In the genomic region with DNA sequence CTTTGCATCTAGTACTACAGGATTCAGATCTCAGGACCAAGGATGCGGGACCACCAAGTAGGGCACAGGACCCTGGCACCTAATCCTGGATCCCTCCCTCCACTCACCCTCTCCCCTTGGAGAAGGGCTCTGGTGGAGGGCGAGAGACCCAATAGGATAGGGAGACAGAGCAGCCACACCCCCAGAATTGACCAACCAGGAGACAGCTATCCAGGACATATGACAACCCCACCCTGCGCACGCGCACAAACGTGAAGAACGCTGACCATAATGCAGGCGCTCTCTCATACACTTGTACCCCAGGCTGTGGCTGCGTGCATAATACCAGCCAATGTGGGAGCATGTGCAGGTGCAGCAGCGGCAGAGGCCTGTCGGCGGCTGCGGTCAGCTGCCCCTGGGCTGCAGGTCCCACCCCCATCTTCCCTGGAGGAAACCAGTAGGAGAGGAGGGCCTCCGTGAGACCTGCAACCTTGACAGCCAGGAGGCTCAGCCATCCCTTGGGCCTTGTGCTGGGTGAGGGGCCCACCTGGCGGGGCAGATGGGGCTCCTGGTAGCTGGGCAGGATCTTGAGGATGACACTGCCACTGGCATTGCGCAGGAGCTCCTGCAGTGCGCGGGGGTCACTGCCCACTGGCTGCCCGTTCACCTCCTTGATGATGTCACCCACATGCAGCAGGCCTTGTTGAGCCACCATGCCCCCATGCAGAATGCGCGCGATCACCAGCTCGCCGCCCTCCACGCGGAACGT, we compare ENCODE assay signal across 19 cellular contexts. TPM values are rescaled to one million over a fixed set of nuclear protein-coding genes. Genes with fewer than 3 reads are reported as not detected.
DNase-seq lines count a peak whose midpoint lies in the region; ATAC-seq and TF ChIP-seq lines count a peak whose summit lies in the region.
"Had no signal": no experiment of that assay in that cellular context is flagged by ENCODE, and none has a peak within 500 bp of the region (broad histone marks: within the 10 kb centered on the region; RNA-seq: fewer than 3 reads in every experiment).

No MANE protein-coding gene starts in this region.

- no peaks in the 10 kb centered on the region for H3F3A ChIP-seq in PC-3 (ENCODE audit: low read length, unreplicated experiment)

- TF ChIP-seq CTCF in coronary artery (IDR thresholded peaks at IDR 0.05) (no peak), osteoblast (IDR thresholded peaks at IDR 0.05; ENCODE audit: extremely low read depth, low read depth, low read length) (no peak), PC-3 (conservative IDR thresholded peaks at IDR 0.05; ENCODE audit: low read depth, low read length) (no peak), heart left ventricle (IDR thresholded peaks at IDR 0.05) (no peak)

- TF ChIP-seq POLR2A in heart left ventricle (IDR thresholded peaks at IDR 0.05): no peak

- H3K9ac ChIP-seq in PC-3 (ENCODE audit: low read length): no peak overlapping the region
- H3K9ac ChIP-seq: BLaER1, GM23248 had no signal

- H3K36me3 ChIP-seq in osteoblast (ENCODE audit: insufficient read depth, low read length) (no peaks in the 10 kb centered on the region), PC-3 (ENCODE audit: low read depth, low read length) (no peaks in the 10 kb centered on the region), heart left ventricle (peaks cover 0 to 30% (median 3%) of the 10 kb centered on the region in 9 donors)
- H3K36me3 ChIP-seq: BLaER1 had no signal

- H3K79me2 ChIP-seq in osteoblast (ENCODE audit: insufficient read depth, low read length) (no peaks in the 10 kb centered on the region), PC-3 (ENCODE audit: low read length) (no peaks in the 10 kb centered on the region)

- CTCF ChIA-PET in PC-3 (lab: Charles Lee): no interaction called here

- H3K4me2 ChIP-seq in osteoblast (ENCODE audit: insufficient read depth, low read length) (no peak overlapping the region), PC-3 (ENCODE audit: low read length) (no peak overlapping the region)
- H3K4me2 ChIP-seq: BLaER1 had no signal

- no peaks in the 10 kb centered on the region for H3K4me1 ChIP-seq in osteoblast (ENCODE audit: insufficient read depth, low read length)
- H3K4me1 ChIP-seq in PC-3 (ENCODE audit: insufficient read depth, low read length): peaks cover 6% of the 10 kb centered on the region; the same call in 1 of the 2 replicates
- H3K4me1 ChIP-seq in heart left ventricle: peaks cover 0 to 18% (median 4%) of the 10 kb centered on the region in 12 donors
- H3K4me1 ChIP-seq: BLaER1 had no signal

- DNase-seq in NCI-H2029 (lab: John Stamatoyannopoulos, UW): peak; percentile 31
- DNase-seq in NCI-H2029 treated with DMSO at 0.1 percent for 48 hours (lab: John Stamatoyannopoulos, UW): no peak
- DNase-seq in coronary artery (ENCODE audit: low spot score): peak; percentile 62
- peak; percentile 72 for DNase-seq in osteoblast (ENCODE audit: insufficient read length, low spot score, missing footprints)
- no peak for DNase-seq in PC-3
- DNase-seq in left colon: no peak
- no peak for DNase-seq in heart left ventricle
- DNase-seq: AML-193; Caco-2; CD8-positive, alpha-beta memory T cell; DMS53; GM23248; H9 had no signal

- H4K20me1 ChIP-seq in osteoblast (ENCODE audit: insufficient read depth, low read length) (no peaks in the 10 kb centered on the region), PC-3 (ENCODE audit: low read length) (no peaks in the 10 kb centered on the region)
- H4K20me1 ChIP-seq: BLaER1 had no signal

- H3K9me3 ChIP-seq in osteoblast (ENCODE audit: low read depth, low read length) (no peaks in the 10 kb centered on the region), PC-3 (ENCODE audit: low read length) (no peaks in the 10 kb centered on the region), heart left ventricle (no peaks in the 10 kb centered on the region)
- H3K9me3 ChIP-seq: BLaER1, Caco-2 had no signal

- H3K27ac ChIP-seq in coronary artery (no peak overlapping the region), osteoblast (ENCODE audit: low read depth, low read length) (no peak overlapping the region), PC-3 (ENCODE audit: low read length) (no peak overlapping the region), heart left ventricle (no peak overlapping the region)
- H3K27ac ChIP-seq: 22Rv1, BLaER1, GM23248 had no signal

- H3K27me3 ChIP-seq in osteoblast (ENCODE audit: insufficient read depth, low read length) (no peaks in the 10 kb centered on the region), PC-3 (ENCODE audit: low read length) (no peaks in the 10 kb centered on the region), heart left ventricle (no peaks in the 10 kb centered on the region)
- H3K27me3 ChIP-seq: BLaER1 had no signal

- 93 to 94% (median 93%) methylated on average over 16 to 27 of the region's 27 CpGs for WGBS in heart left ventricle, 4 donors

- H3K4me3 ChIP-seq in coronary artery: no peak overlapping the region
- no peak overlapping the region for H3K4me3 ChIP-seq in osteoblast (ENCODE audit: insufficient read depth, low read length)
- H3K4me3 ChIP-seq in PC-3 (ENCODE audit: low read length): no peak overlapping the region
- no peak overlapping the region for H3K4me3 ChIP-seq in heart left ventricle
- H3K4me3 ChIP-seq: BLaER1, GM23248 had no signal

- H3K9me2 ChIP-seq in PC-3 (replicated peaks; ENCODE audit: low read length): no peaks in the 10 kb centered on the region

- intact Hi-C loops in PC-3 (cut with micrococcal nuclease) (no loop called here), left colon (cut with DNase I, micrococcal nuclease) (no loop called here), heart left ventricle (cut with DNase I) (loop anchor here in 2 of 10 donors (10.0 kb wide), 2 partner anchors 57 to 123 kb away; partner anchors contain the start of gene NAGS (in 1 of the 2))

- ATAC-seq in GM19452 (IDR thresholded peaks at IDR 0.05; ENCODE audit: unreplicated experiment) (no peak), PC-3 (no peak), left colon (no peak), heart left ventricle (no peak)

- POLR2A ChIA-PET in PC-3 (lab: Charles Lee; ENCODE audit: unreplicated experiment): no interaction called here

- no TSS peak for BruUV-seq in PC-3 (replicated peaks; lab: Mats Ljungman, UMichigan)

- H2AFZ ChIP-seq in osteoblast (ENCODE audit: low read length) (no peak overlapping the region), PC-3 (ENCODE audit: low read length) (no peak overlapping the region)
- H2AFZ ChIP-seq: GM23248 had no signal

RNA-seq across cellular contexts. Expression of gene MPP2, which starts 25.4 kb away (rescaled TPM):
- total RNA-seq in osteoblast (0.59 and 0.72 TPM in 2 replicates), PC-3 (2014; rRNA removed) (7.7 and 8.2 TPM in 2 replicates), left colon (1 to 10 TPM in 1 of 2 donors, under 1 TPM in 1; 0.49 to 2.6 TPM), heart left ventricle (10 to 100 TPM; 10.4 to 22.3 (median 15.4) TPM)
- polyA plus RNA-seq in heart left ventricle: 10 to 100 TPM in 1 of 2 donors, 1 to 10 TPM in 1; 6.7 to 12.8 TPM

RNA-seq across cellular contexts. Expression of gene CD300LG, which starts 35.0 kb away (rescaled TPM):
- total RNA-seq in osteoblast: not detected in 2 replicates
- not detected in 2 replicates for total RNA-seq in PC-3 (2014; rRNA removed)
- under 1 TPM; 0.27 to 0.87 TPM for total RNA-seq in left colon
- total RNA-seq in heart left ventricle: 10 to 100 TPM in 7 of 9 donors, 1 to 10 TPM in 2; 7.3 to 85.8 (median 19.9) TPM
- polyA plus RNA-seq in heart left ventricle: 10 to 100 TPM; 15.5 to 37.2 TPM
- total RNA-seq: A673; Caco-2; CD8-positive, alpha-beta memory T cell; GM23248; H9; HT-29 had no signal
- polyA plus RNA-seq: CD8-positive, alpha-beta memory T cell; GM23248; IgD-negative memory B cell had no signal

RNA-seq across cellular contexts. Expression of gene MPP3, which starts 49.0 kb away (rescaled TPM):
- total RNA-seq in osteoblast: 6.2 and 7.1 TPM in 2 replicates
- 34.3 and 46.8 TPM in 2 replicates for total RNA-seq in PC-3 (2014; rRNA removed)
- 1 to 10 TPM; 3.7 to 4.0 TPM for total RNA-seq in left colon
- total RNA-seq in heart left ventricle: 10 to 100 TPM; 13.8 to 70.2 (median 25.3) TPM
- polyA plus RNA-seq in heart left ventricle: 10 to 100 TPM; 40.0 to 45.4 TPM
- polyA plus RNA-seq: CD8-positive, alpha-beta memory T cell; IgD-negative memory B cell had no signal

Comparison
In these comparisons a context has a peak if more than half of its experiments do, and no peak if none do; other contexts are left out.
1. DNase-seq: peak in NCI-H2029 (single experiment), coronary artery (single experiment) and osteoblast (single experiment); none in NCI-H2029 treated with DMSO at 0.1 percent for 48 hours (single experiment), PC-3 (single experiment), left colon (0 of 2) and heart left ventricle (0 of 5).